ENCODE assay signal across 8 cellular contexts in genomic region chr5:134225780-134226440, GRCh38. TPM values are rescaled to one million over a fixed set of nuclear protein-coding genes. Genes with fewer than 3 reads are reported as not detected.
A peak's percentile ranks its signal among the peaks of the same experiment; 100 is the strongest.
DNase-seq lines count a peak whose midpoint lies in the region; ATAC-seq and TF ChIP-seq lines count a peak whose summit lies in the region.

TSS of gene PPP2CA (minus strand) at chr5:134226073. CDS start at chr5:134225861, 212 bp downstream.

- H3K36me3 ChIP-seq in osteoblast (ENCODE audit: insufficient read depth, low read length) (no peaks in the 10 kb centered on the region), thoracic aorta (no peaks in the 10 kb centered on the region)

- H3K4me2 ChIP-seq in osteoblast (ENCODE audit: insufficient read depth, low read length) = peak within 1 kb of the TSS; percentile 93

- TF ChIP-seq CTCF in GM10248 (IDR thresholded peaks at IDR 0.05; ENCODE audit: control extremely low read depth, extremely low read depth, low read depth, missing control alignments) (no peak), osteoblast (IDR thresholded peaks at IDR 0.05; ENCODE audit: extremely low read depth, low read depth, low read length) (no peak), thoracic aorta (IDR thresholded peaks at IDR 0.05) (no peak)

- peaks cover 57% of the 10 kb centered on the region for H3K79me2 ChIP-seq in osteoblast (ENCODE audit: insufficient read depth, low read length)

- H3K9me3 ChIP-seq in osteoblast (ENCODE audit: low read depth, low read length) (no peaks in the 10 kb centered on the region), thoracic aorta (no peaks in the 10 kb centered on the region)

- H4K20me1 ChIP-seq in osteoblast (ENCODE audit: insufficient read depth, low read length) = peaks cover 42% of the 10 kb centered on the region

- POLR2A ChIA-PET in GM10248 (lab: Yijun Ruan, JAX) = interaction anchor here (0.6 to 3.1 kb wide), 6 partner anchors 9 to 144 kb away, joined by 3 to 15 read pairs (median 4); partner anchors contain the start of gene SKP1

- peak within 1 kb of the TSS; percentile 99 for H2AFZ ChIP-seq in osteoblast (ENCODE audit: low read length)

- peak within 1 kb of the TSS; percentile 88 for H3K4me3 Mint-ChIP-seq in activated naive CD8-positive, alpha-beta T cell

- no peaks in the 10 kb centered on the region for H3K9me3 Mint-ChIP-seq in activated naive CD8-positive, alpha-beta T cell (ENCODE audit: low read depth)

- peak within 1 kb of the TSS; percentile 95 for H3K4me3 ChIP-seq in osteoblast (ENCODE audit: insufficient read depth, low read length)
- peak within 1 kb of the TSS; percentile 99 for H3K4me3 ChIP-seq in thoracic aorta

- H3K36me3 Mint-ChIP-seq in activated naive CD8-positive, alpha-beta T cell = peaks cover 13% of the 10 kb centered on the region

- H3K27ac ChIP-seq in osteoblast (ENCODE audit: low read depth, low read length) (peak within 1 kb of the TSS; percentile 99), thoracic aorta (peak within 1 kb of the TSS; percentile 100)

- H3K4me1 Mint-ChIP-seq in activated naive CD8-positive, alpha-beta T cell (ENCODE audit: low read depth) = peaks cover 46% of the 10 kb centered on the region

- H3K27me3 ChIP-seq in osteoblast (ENCODE audit: insufficient read depth, low read length) (no peaks in the 10 kb centered on the region), thoracic aorta (replicated peaks; ENCODE audit: insufficient read depth) (no peaks in the 10 kb centered on the region)

- CTCF ChIA-PET in GM10248 (lab: Yijun Ruan, JAX) = interaction anchor here (0.8 to 3.1 kb wide), 13 partner anchors 12 to 361 kb away, joined by 3 to 24 read pairs (median 4); no protein-coding TSS in a partner anchor

- no peaks in the 10 kb centered on the region for H3K27me3 Mint-ChIP-seq in activated naive CD8-positive, alpha-beta T cell

- H3K4me1 ChIP-seq in osteoblast (ENCODE audit: insufficient read depth, low read length) (peaks cover 29% of the 10 kb centered on the region), thoracic aorta (ENCODE audit: control insufficient read depth in 1 of 2, low read depth in 2 of 2) (peaks cover 34 to 51% of the 10 kb centered on the region in 2 donors)

- peak within 1 kb of the TSS; percentile 97 for H3K27ac Mint-ChIP-seq in activated naive CD8-positive, alpha-beta T cell

- peak; percentile 97 for DNase-seq in GM10248 (ENCODE audit: extremely low spot score)
- peak; percentile 82 for DNase-seq in NCI-H1105 (lab: John Stamatoyannopoulos, UW)
- peak; percentile 96 for DNase-seq in SKM-1 treated with dmso at 0.1 percent for 144 hours (lab: John Stamatoyannopoulos, UW; ENCODE audit: unreplicated experiment)
- peak; percentile 100 for DNase-seq in glomerular visceral epithelial cell (ENCODE audit: extremely low spot score)
- DNase-seq in osteoblast (ENCODE audit: insufficient read length, low spot score, missing footprints) = peak; percentile 98
- peak; percentile 82 for DNase-seq in thoracic aorta (ENCODE audit: low spot score)

- ATAC-seq in HG02623 (IDR thresholded peaks at IDR 0.05; ENCODE audit: unreplicated experiment) (peak; percentile 78), thoracic aorta (ENCODE audit: insufficient number of reproducible peaks, low FRiP score, low read depth) (peak; percentile 93)

RNA-seq across cellular contexts. Expression of gene PPP2CA, which starts in this region (rescaled TPM):
- total RNA-seq in osteoblast = 44.2 and 55.4 TPM in 2 replicates
- 100 to 1,000 TPM in 1 of 2 donors, 10 to 100 TPM in 1; 53.9 to 145 TPM for total RNA-seq in thoracic aorta

Comparison
In these comparisons a context has a peak if more than half of its experiments do, and no peak if none do; other contexts are left out.
1. Peak in every context shown above with its lines: DNase-seq, ATAC-seq, H3K4me3 ChIP-seq and H3K27ac ChIP-seq.